9 cellular contexts compared by ENCODE assay signal in genomic region chr1:58884706-58885661, GRCh38.
DNase-seq lines count a peak whose midpoint lies in the region; ATAC-seq, FAIRE-seq and TF ChIP-seq lines count a peak whose summit lies in the region.
"Had no signal": no experiment of that assay in that cellular context is flagged by ENCODE, and none has a peak within 500 bp of the region (broad histone marks: within the 10 kb centered on the region; RNA-seq: fewer than 3 reads in every experiment).

No MANE protein-coding gene starts in this region.

- H4K20me1 ChIP-seq in astrocyte (ENCODE audit: insufficient read depth, low read length), result no peaks in the 10 kb centered on the region

- H3K4me1 Mint-ChIP-seq in CD4-positive, CD25-positive, alpha-beta regulatory T cell, result peaks cover 0 to 21% (median 10%) of the 10 kb centered on the region in 4 donors
- H3K4me1 Mint-ChIP-seq in astrocyte (ENCODE audit: low read depth, unreplicated experiment), result peaks cover 46% of the 10 kb centered on the region

- H3K9ac ChIP-seq in astrocyte (ENCODE audit: low read length) (no peak overlapping the region), mucosa of stomach (ENCODE audit: low read length) (peak overlapping the region; percentile 9)

- no peak for DNase-seq in CD4-positive, CD25-positive, alpha-beta regulatory T cell
- DNase-seq in NCI-H1105 treated with DMSO at 0.1 percent for 48 hours (lab: John Stamatoyannopoulos, UW), result peak; percentile 66
- DNase-seq in astrocyte (ENCODE audit: low read depth), result no peak
- no peak for DNase-seq in H7
- DNase-seq in putamen (ENCODE audit: low spot score), result no peak

- H3K27ac Mint-ChIP-seq in CD4-positive, CD25-positive, alpha-beta regulatory T cell, result peak overlapping the region; percentile 2 to 68 (median 61)
- no peak overlapping the region for H3K27ac Mint-ChIP-seq in astrocyte (ENCODE audit: unreplicated experiment)

- H3K9me3 ChIP-seq in CD4-positive, CD25-positive, alpha-beta regulatory T cell (ENCODE audit: control insufficient read depth in 2 of 2, low read length in 2 of 2), result no peaks in the 10 kb centered on the region
- H3K9me3 ChIP-seq in astrocyte (ENCODE audit: insufficient read depth, low read depth, low read length) (no peaks in the 10 kb centered on the region), mucosa of stomach (ENCODE audit: control insufficient read depth, low read length) (no peaks in the 10 kb centered on the region)

- no peaks in the 10 kb centered on the region for H3K27me3 Mint-ChIP-seq in CD4-positive, CD25-positive, alpha-beta regulatory T cell
- no peaks in the 10 kb centered on the region for H3K27me3 Mint-ChIP-seq in astrocyte (ENCODE audit: low read depth, unreplicated experiment)

- peaks cover 0 to 1% (median 0%) of the 10 kb centered on the region in 7 donors for H3K9me3 Mint-ChIP-seq in CD4-positive, CD25-positive, alpha-beta regulatory T cell
- peaks cover 1% of the 10 kb centered on the region for H3K9me3 Mint-ChIP-seq in astrocyte (ENCODE audit: unreplicated experiment)

- no peaks in the 10 kb centered on the region for H3K36me3 Mint-ChIP-seq in CD4-positive, CD25-positive, alpha-beta regulatory T cell
- H3K36me3 Mint-ChIP-seq in astrocyte (ENCODE audit: low read depth, unreplicated experiment), result no peaks in the 10 kb centered on the region

- H3K27me3 ChIP-seq in CD4-positive, CD25-positive, alpha-beta regulatory T cell (ENCODE audit: control insufficient read depth, insufficient read depth, low read length), result peaks cover 4% of the 10 kb centered on the region
- H3K27me3 ChIP-seq in astrocyte (ENCODE audit: insufficient read depth, low read length) (no peaks in the 10 kb centered on the region), mucosa of stomach (ENCODE audit: control insufficient read depth, insufficient read depth, low read length) (no peaks in the 10 kb centered on the region), H7 (ENCODE audit: control insufficient read depth, insufficient read depth, low read length) (no peaks in the 10 kb centered on the region; the same call in 1 of the 2 replicates)

- no peaks in the 10 kb centered on the region for H3K4me1 ChIP-seq in CD4-positive, CD25-positive, alpha-beta regulatory T cell (ENCODE audit: control insufficient read depth, insufficient read depth, low read length, poor library complexity, severe bottlenecking)
- H3K4me1 ChIP-seq in astrocyte (ENCODE audit: insufficient read depth, low read length) (peaks cover 44% of the 10 kb centered on the region), mucosa of stomach (ENCODE audit: control insufficient read depth, insufficient read depth, low read length) (peaks cover 63% of the 10 kb centered on the region)

- H3K79me2 ChIP-seq in astrocyte (ENCODE audit: insufficient read depth, low read length), result no peaks in the 10 kb centered on the region

- H3K27ac ChIP-seq in CD4-positive, CD25-positive, alpha-beta regulatory T cell (ENCODE audit: insufficient read depth, low read length, poor library complexity, severe bottlenecking), result no peak overlapping the region
- H3K27ac ChIP-seq in astrocyte (ENCODE audit: low read depth, low read length), result no peak overlapping the region

- H3K36me3 ChIP-seq in CD4-positive, CD25-positive, alpha-beta regulatory T cell (ENCODE audit: control insufficient read depth, insufficient read depth, low read length), result no peaks in the 10 kb centered on the region
- H3K36me3 ChIP-seq in astrocyte (ENCODE audit: insufficient read depth, low read length), result no peaks in the 10 kb centered on the region
- H3K36me3 ChIP-seq in mucosa of stomach (ENCODE audit: control insufficient read depth, insufficient read depth, low read length), result no peaks in the 10 kb centered on the region
- H3K36me3 ChIP-seq in H7 (replicated peaks; ENCODE audit: control insufficient read depth, insufficient read depth, low read length), result no peaks in the 10 kb centered on the region

- no peak overlapping the region for H2AFZ ChIP-seq in astrocyte (ENCODE audit: low read depth, low read length)

- no peak for TF ChIP-seq CTCF in astrocyte (IDR thresholded peaks at IDR 0.05; ENCODE audit: insufficient read depth, low read depth, low read length)

- peak overlapping the region; percentile 21 for H3K4me2 ChIP-seq in astrocyte (ENCODE audit: low read length)

- H3K4me3 Mint-ChIP-seq in CD4-positive, CD25-positive, alpha-beta regulatory T cell, result no peak overlapping the region
- H3K4me3 Mint-ChIP-seq in astrocyte (ENCODE audit: unreplicated experiment), result no peak overlapping the region

- no peak for FAIRE-seq in astrocyte (lab: Jason Lieb, UNC)
- FAIRE-seq: TTC549 had no signal

- ATAC-seq in CD4-positive, CD25-positive, alpha-beta regulatory T cell (ENCODE audit: low read depth in 2 of 2), result peak in 1 of 2 donors; percentile 14
- no peak for ATAC-seq in GM21576 (IDR thresholded peaks at IDR 0.05; ENCODE audit: unreplicated experiment)
- no peak for ATAC-seq in HG03097 (IDR thresholded peaks at IDR 0.05; ENCODE audit: low FRiP score, unreplicated experiment)

- no peak overlapping the region for H3K4me3 ChIP-seq in CD4-positive, CD25-positive, alpha-beta regulatory T cell (ENCODE audit: low read depth, low read length)
- no peak overlapping the region for H3K4me3 ChIP-seq in astrocyte (ENCODE audit: insufficient read depth, low read depth, low read length)
- no peak overlapping the region for H3K4me3 ChIP-seq in mucosa of stomach (ENCODE audit: low read length)
- H3K4me3 ChIP-seq in H7 (ENCODE audit: insufficient read depth, low read depth, low read length), result no peak overlapping the region
